Comparison of ENCODE assay signal across 24 cellular contexts in genomic region chr1:24906760-24907490, GRCh38. TPM values are rescaled to one million over a fixed set of nuclear protein-coding genes. Genes with fewer than 3 reads are reported as not detected.
A peak's percentile ranks its signal among the peaks of the same experiment; 100 is the strongest.
DNase-seq lines count a peak whose midpoint lies in the region; ATAC-seq and TF ChIP-seq lines count a peak whose summit lies in the region.
"Had no signal": no experiment of that assay in that cellular context is flagged by ENCODE, and none has a peak within 500 bp of the region (broad histone marks: within the 10 kb centered on the region; RNA-seq: fewer than 3 reads in every experiment).

No MANE protein-coding gene starts in this region.

- no peaks in the 10 kb centered on the region for H3K36me3 ChIP-seq in SJCRH30
- H3K36me3 ChIP-seq: BE2C, pancreas had no signal

- POLR2A ChIA-PET in activated CD4-positive, alpha-beta T cell treated with anti-CD3 and anti-CD28 coated beads for 36 hours (lab: Charles Lee): no interaction called here
- POLR2A ChIA-PET in HEK293T (lab: Yijun Ruan, JAX): no interaction called here

- H3K27ac ChIP-seq in SJCRH30: no peak overlapping the region
- H3K27ac ChIP-seq: 22Rv1, pancreas, PC-9, SK-N-MC had no signal

- peak overlapping the region; percentile 25 for H3K27ac Mint-ChIP-seq in activated CD4-positive, alpha-beta T cell treated with anti-CD3 and anti-CD28 coated beads for 36 hours
- no peak overlapping the region for H3K27ac Mint-ChIP-seq in activated CD4-positive, alpha-beta T cell treated with anti-CD3 and anti-CD28 coated beads, Interleukin-2, amount 10 ng/mL, durations not matched to agents 24 days and 14 days
- H3K27ac Mint-ChIP-seq in T-helper 17 cell: peak overlapping the region; percentile 99
- H3K27ac Mint-ChIP-seq in effector memory CD8-positive, alpha-beta T cell: peak overlapping the region; percentile 41 to 100

- H3K36me3 Mint-ChIP-seq in activated CD4-positive, alpha-beta T cell treated with anti-CD3 and anti-CD28 coated beads for 36 hours (ENCODE audit: low read depth): peaks cover 76% of the 10 kb centered on the region
- H3K36me3 Mint-ChIP-seq in activated CD4-positive, alpha-beta T cell treated with anti-CD3 and anti-CD28 coated beads, Interleukin-2, amount 10 ng/mL, durations not matched to agents 24 days and 14 days (ENCODE audit: low read depth): peaks cover 75% of the 10 kb centered on the region
- H3K36me3 Mint-ChIP-seq in T-helper 17 cell (ENCODE audit: low read depth): peaks cover 8% of the 10 kb centered on the region
- H3K36me3 Mint-ChIP-seq in effector memory CD8-positive, alpha-beta T cell (ENCODE audit: insufficient read depth): peaks cover 100% of the 10 kb centered on the region

- DNase-seq in activated CD4-positive, alpha-beta T cell treated with anti-CD3 and anti-CD28 coated beads for 36 hours: peak; percentile 9
- DNase-seq in activated CD4-positive, alpha-beta T cell treated with anti-CD3 and anti-CD28 coated beads, Interleukin-2, amount 10 ng/mL, durations not matched to agents 24 days and 14 days: no peak
- DNase-seq in T-helper 17 cell: no peak
- DNase-seq in effector memory CD8-positive, alpha-beta T cell: peak in 1 of 3 experiments; percentile 0
- peak; percentile 23 for DNase-seq in stimulated activated CD8-positive, alpha-beta memory T cell treated with anti-CD3 and anti-CD28 coated beads, Interleukin-4, amount 100 ng/mL, for 48 hours
- no peak for DNase-seq in SJCRH30
- no peak for DNase-seq in DMS 273 (lab: John Stamatoyannopoulos, UW; ENCODE audit: unreplicated experiment)
- no peak for DNase-seq in HEK293T (ENCODE audit: extremely low spot score)
- DNase-seq: activated CD4-positive, CD25-positive, alpha-beta regulatory T cell; amniotic stem cell; BE2C; central memory CD4-positive, alpha-beta T cell; effector CD8-positive, alpha-beta T cell; GF-D8; NCI-H1417; NCI-H69; PC-9; substantia nigra had no signal

- no peaks in the 10 kb centered on the region for H3K9me3 Mint-ChIP-seq in activated CD4-positive, alpha-beta T cell treated with anti-CD3 and anti-CD28 coated beads for 36 hours (ENCODE audit: low read depth)
- no peaks in the 10 kb centered on the region for H3K9me3 Mint-ChIP-seq in activated CD4-positive, alpha-beta T cell treated with anti-CD3 and anti-CD28 coated beads, Interleukin-2, amount 10 ng/mL, durations not matched to agents 24 days and 14 days
- H3K9me3 Mint-ChIP-seq in effector memory CD8-positive, alpha-beta T cell: no peaks in the 10 kb centered on the region

- H3K4me3 ChIP-seq in SJCRH30: no peak overlapping the region
- H3K4me3 ChIP-seq: GM12878, lung, pancreas, PC-9, SK-N-MC had no signal

- H3K27me3 ChIP-seq in SJCRH30: peaks cover 17% of the 10 kb centered on the region; the same call in 1 of the 2 replicates
- H3K27me3 ChIP-seq: BE2C, pancreas had no signal

- no peak for ATAC-seq in activated CD4-positive, alpha-beta T cell treated with anti-CD3 and anti-CD28 coated beads for 36 hours
- ATAC-seq in T-helper 17 cell: no peak
- ATAC-seq in effector memory CD8-positive, alpha-beta T cell (replicated peaks): no peak
- ATAC-seq: GM12878, pancreas had no signal

- H3K9me3 ChIP-seq in T-helper 17 cell (ENCODE audit: control insufficient read depth, low read length, poor library complexity, severe bottlenecking): no peaks in the 10 kb centered on the region
- no peaks in the 10 kb centered on the region for H3K9me3 ChIP-seq in SJCRH30 (replicated peaks)
- H3K9me3 ChIP-seq: BE2C, pancreas had no signal

- no peak overlapping the region for H3K4me3 Mint-ChIP-seq in activated CD4-positive, alpha-beta T cell treated with anti-CD3 and anti-CD28 coated beads for 36 hours
- no peak overlapping the region for H3K4me3 Mint-ChIP-seq in activated CD4-positive, alpha-beta T cell treated with anti-CD3 and anti-CD28 coated beads, Interleukin-2, amount 10 ng/mL, durations not matched to agents 24 days and 14 days
- H3K4me3 Mint-ChIP-seq in T-helper 17 cell: peak overlapping the region; percentile 15
- peak overlapping the region in 1 of 2 donors; percentile 71 for H3K4me3 Mint-ChIP-seq in effector memory CD8-positive, alpha-beta T cell

- H3K27me3 Mint-ChIP-seq in activated CD4-positive, alpha-beta T cell treated with anti-CD3 and anti-CD28 coated beads for 36 hours: no peaks in the 10 kb centered on the region
- H3K27me3 Mint-ChIP-seq in activated CD4-positive, alpha-beta T cell treated with anti-CD3 and anti-CD28 coated beads, Interleukin-2, amount 10 ng/mL, durations not matched to agents 24 days and 14 days: no peaks in the 10 kb centered on the region
- H3K27me3 Mint-ChIP-seq in T-helper 17 cell: no peaks in the 10 kb centered on the region
- H3K27me3 Mint-ChIP-seq in effector memory CD8-positive, alpha-beta T cell: no peaks in the 10 kb centered on the region

- peaks cover 16% of the 10 kb centered on the region for H3K4me1 ChIP-seq in SJCRH30
- H3K4me1 ChIP-seq: BE2C, pancreas had no signal

- H3K4me1 Mint-ChIP-seq in activated CD4-positive, alpha-beta T cell treated with anti-CD3 and anti-CD28 coated beads for 36 hours: peaks cover 23% of the 10 kb centered on the region
- H3K4me1 Mint-ChIP-seq in activated CD4-positive, alpha-beta T cell treated with anti-CD3 and anti-CD28 coated beads, Interleukin-2, amount 10 ng/mL, durations not matched to agents 24 days and 14 days: peaks cover 16% of the 10 kb centered on the region
- H3K4me1 Mint-ChIP-seq in T-helper 17 cell: peaks cover 36% of the 10 kb centered on the region
- peaks cover 47 to 68% of the 10 kb centered on the region in 2 donors for H3K4me1 Mint-ChIP-seq in effector memory CD8-positive, alpha-beta T cell (ENCODE audit: low read depth in 2 of 2)

- intact Hi-C loops in activated CD4-positive, alpha-beta T cell treated with anti-CD3 and anti-CD28 coated beads for 36 hours (cut with DNase I, micrococcal nuclease): no loop called here
- intact Hi-C loops in activated CD4-positive, alpha-beta T cell treated with anti-CD3 and anti-CD28 coated beads, Interleukin-2, amount 10 ng/mL, durations not matched to agents 24 days and 14 days (cut with micrococcal nuclease): no loop called here

- CTCF ChIA-PET in activated CD4-positive, alpha-beta T cell treated with anti-CD3 and anti-CD28 coated beads for 36 hours (lab: Charles Lee): no interaction called here
- CTCF ChIA-PET in HEK293T (lab: Yijun Ruan, JAX): no interaction called here

TF ChIP-seq in HEK293T, 16 proteins besides CTCF, POLR2A, EP300 and RAD21:
- TF ChIP-seq ELF4 (IDR thresholded peaks at IDR 0.05) (no peak), BHLHE40 (IDR thresholded peaks at IDR 0.05; ENCODE audit: borderline replicate concordance) (no peak), FOXK2 (IDR thresholded peaks at IDR 0.05) (no peak), PKNOX1 (IDR thresholded peaks at IDR 0.05) (no peak), LEF1 (IDR thresholded peaks at IDR 0.05; ENCODE audit: borderline replicate concordance) (no peak), SP1 (IDR thresholded peaks at IDR 0.05) (no peak), FOXM1 (IDR thresholded peaks at IDR 0.05; ENCODE audit: borderline replicate concordance) (no peak), FOXA1 (IDR thresholded peaks at IDR 0.05) (no peak), HDGF (IDR thresholded peaks at IDR 0.05; ENCODE audit: borderline replicate concordance) (no peak), SUZ12 (IDR thresholded peaks at IDR 0.05) (no peak), CTBP1 (IDR thresholded peaks at IDR 0.05; ENCODE audit: borderline replicate concordance) (no peak)

RNA-seq across cellular contexts. Expression of gene RUNX3, which starts 23.2 kb away (rescaled TPM):
- total RNA-seq in activated CD4-positive, alpha-beta T cell treated with anti-CD3 and anti-CD28 coated beads for 36 hours: 100 to 1,000 TPM; 156 to 167 TPM
- 110 and 112 TPM in 2 replicates for total RNA-seq in activated CD4-positive, alpha-beta T cell treated with anti-CD3 and anti-CD28 coated beads, Interleukin-2, amount 10 ng/mL, durations not matched to agents 24 days and 14 days
- total RNA-seq in T-helper 17 cell: 100 to 1,000 TPM; 186 to 243 TPM
- 0.02 TPM in 1 of 2 replicates, not detected in the other for total RNA-seq in SJCRH30 (2014; rRNA removed; shearing (Covaris generic))
- total RNA-seq: myocyte, PC-9 had no signal

Comparison
In these comparisons a context has a peak if more than half of its experiments do, and no peak if none do; other contexts are left out.
1. DNase-seq: peak in activated CD4-positive, alpha-beta T cell treated with anti-CD3 and anti-CD28 coated beads for 36 hours (single experiment) and stimulated activated CD8-positive, alpha-beta memory T cell treated with anti-CD3 and anti-CD28 coated beads, Interleukin-4, amount 100 ng/mL, for 48 hours (single experiment); none in activated CD4-positive, alpha-beta T cell treated with anti-CD3 and anti-CD28 coated beads, Interleukin-2, amount 10 ng/mL, durations not matched to agents 24 days and 14 days (single experiment), T-helper 17 cell (0 of 3), SJCRH30 (0 of 2), DMS 273 (single experiment) and HEK293T (single experiment).
2. RNA of gene RUNX3, which starts 23.2 kb away (total RNA-seq): 186 to 243 TPM in T-helper 17 cell, 156 to 167 TPM in activated CD4-positive, alpha-beta T cell treated with anti-CD3 and anti-CD28 coated beads for 36 hours and 110 to 112 TPM in activated CD4-positive, alpha-beta T cell treated with anti-CD3 and anti-CD28 coated beads, Interleukin-2, amount 10 ng/mL, durations not matched to agents 24 days and 14 days; 0.02 TPM in SJCRH30; every median in the first group is over 100 times any median in the second.